ENCODE assay signal across 9 cellular contexts in the genomic region with DNA sequence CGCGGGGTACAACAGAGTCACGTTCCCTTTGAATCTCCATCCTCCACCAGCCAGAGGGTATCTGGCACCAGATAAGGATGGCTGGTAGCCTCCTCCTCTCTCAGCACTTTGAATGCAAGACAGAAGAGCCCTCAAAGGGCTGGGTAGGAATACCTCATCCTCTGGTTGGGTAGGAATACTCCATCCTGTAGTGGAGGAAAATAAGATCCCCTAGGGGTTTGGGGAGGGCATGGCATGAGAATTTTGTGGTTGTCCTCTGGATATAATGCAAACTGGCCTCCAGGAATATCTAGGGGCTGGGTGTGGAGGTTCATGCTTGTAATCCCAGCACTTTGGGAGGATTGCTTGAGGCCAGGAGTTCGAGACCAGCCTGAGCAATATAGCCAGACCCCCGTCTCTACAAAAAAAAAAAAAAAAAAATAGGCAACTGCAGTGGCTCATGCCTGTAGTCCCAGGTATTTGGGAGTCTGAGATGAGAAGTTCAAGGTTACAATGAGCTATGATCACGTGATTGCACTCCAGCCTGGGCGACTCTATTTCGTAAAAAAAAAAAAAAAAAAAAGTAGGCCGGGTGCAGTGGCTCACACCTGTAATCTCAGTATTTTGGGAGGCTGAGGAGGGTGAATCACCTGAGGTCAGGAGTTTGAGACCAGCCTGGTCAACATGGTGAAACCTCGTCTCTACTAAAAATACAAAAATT. TPM values are rescaled to one million over a fixed set of nuclear protein-coding genes. Genes with fewer than 3 reads are reported as not detected.
DNase-seq lines count a peak whose midpoint lies in the region; ATAC-seq and TF ChIP-seq lines count a peak whose summit lies in the region.
"Had no signal": no experiment of that assay in that cellular context is flagged by ENCODE, and none has a peak within 500 bp of the region (broad histone marks: within the 10 kb centered on the region; RNA-seq: fewer than 3 reads in every experiment).

No MANE protein-coding gene starts in this region.

- peaks cover 23 to 39% of the 10 kb centered on the region in 2 donors for H3K4me1 Mint-ChIP-seq in effector memory CD8-positive, alpha-beta T cell (ENCODE audit: low read depth in 2 of 2)
- peaks cover 30 to 61% (median 60%) of the 10 kb centered on the region in 3 donors for H3K4me1 Mint-ChIP-seq in naive B cell

- peak overlapping the region; percentile 97 for H3K4me3 ChIP-seq in AG09309 (ENCODE audit: control insufficient read depth, low read depth, low read length)

- peak; percentile 18 for TF ChIP-seq CTCF in AG09309 (IDR thresholded peaks at IDR 0.05; ENCODE audit: control insufficient read depth, insufficient read depth, low read depth, low read length, missing control alignments)

- DNase-seq in AG09309 (ENCODE audit: low read depth) (no peak), LHCN-M2 (ENCODE audit: low read depth) (peak; percentile 75), naive B cell (no peak), putamen (ENCODE audit: low spot score) (no peak), cerebellum (ENCODE audit: low spot score) (no peak), RKO (ENCODE audit: low spot score) (no peak)
- no peak for DNase-seq in effector memory CD8-positive, alpha-beta T cell
- DNase-seq: NCI-H1417 had no signal

- ATAC-seq in effector memory CD8-positive, alpha-beta T cell (replicated peaks) = no peak
- ATAC-seq in naive B cell (ENCODE audit: low read depth in 2 of 2) (no peak), GM19455 (IDR thresholded peaks at IDR 0.05; ENCODE audit: unreplicated experiment) (no peak)

- no peaks in the 10 kb centered on the region for H3K9me3 Mint-ChIP-seq in effector memory CD8-positive, alpha-beta T cell
- no peaks in the 10 kb centered on the region for H3K9me3 Mint-ChIP-seq in naive B cell

- peak overlapping the region in 1 of 2 donors; percentile 96 for H3K27ac Mint-ChIP-seq in effector memory CD8-positive, alpha-beta T cell
- H3K27ac Mint-ChIP-seq in naive B cell = peak overlapping the region in 3 of 6 donors; percentile 67 to 97 (median 95)

- peaks cover 19% of the 10 kb centered on the region for H3K36me3 Mint-ChIP-seq in effector memory CD8-positive, alpha-beta T cell (ENCODE audit: insufficient read depth)
- H3K36me3 Mint-ChIP-seq in naive B cell = no peaks in the 10 kb centered on the region

- no peaks in the 10 kb centered on the region for H3K27me3 Mint-ChIP-seq in effector memory CD8-positive, alpha-beta T cell
- H3K27me3 Mint-ChIP-seq in naive B cell = peaks cover 0 to 5% (median 0%) of the 10 kb centered on the region in 3 donors

- peak overlapping the region; percentile 56 to 73 for H3K4me3 Mint-ChIP-seq in effector memory CD8-positive, alpha-beta T cell
- peak overlapping the region in 7 of 8 donors; percentile 25 to 92 (median 84) for H3K4me3 Mint-ChIP-seq in naive B cell

RNA-seq across cellular contexts. Expression of a gene that starts 2.7 kb away (rescaled TPM):
- total RNA-seq in LHCN-M2 (2014; rRNA removed) (47.5 and 55.3 TPM in 2 replicates), cerebellum (14.5 TPM)
- 553 TPM for polyA plus RNA-seq in LHCN-M2 (2012)
- 10 to 100 TPM; 33.3 to 66.5 (median 47.3) TPM for polyA plus RNA-seq in naive B cell (ENCODE audit: low read depth in 6 of 6)

RNA-seq across cellular contexts. Expression of a gene that starts 28.2 kb away (rescaled TPM):
- total RNA-seq in LHCN-M2 (2014; rRNA removed) (264 and 349 TPM in 2 replicates), cerebellum (58.3 TPM)
- 54.4 TPM for polyA plus RNA-seq in LHCN-M2 (2012)
- 1 to 10 TPM in 1 of 6 donors, under 1 TPM in 4, not detected in 1; 0.49 to 1.7 (median 0.79) TPM for polyA plus RNA-seq in naive B cell (ENCODE audit: low read depth in 6 of 6)

RNA-seq across cellular contexts. Expression of a gene that starts 55.5 kb away (rescaled TPM):
- total RNA-seq in LHCN-M2 (2014; rRNA removed) (not detected in 2 replicates), cerebellum (not detected)
- polyA plus RNA-seq in LHCN-M2 (2012) = 0.05 TPM
- polyA plus RNA-seq in naive B cell (ENCODE audit: low read depth in 6 of 6) = not detected
